Comparison of ENCODE assay signal across 21 cellular contexts in genomic region chr17:2354311-2354710, GRCh38.
"Had no signal": no experiment of that assay in that cellular context is flagged by ENCODE, and none has a peak within 500 bp of the region (broad histone marks: within the 10 kb centered on the region; RNA-seq: fewer than 3 reads in every experiment).

No MANE protein-coding gene starts in this region.

- H3K27me3 ChIP-seq: brain microvascular endothelial cell, foreskin keratinocyte, right atrium auricular region, tibial artery, vagina had no signal

- H3K4me1 ChIP-seq: right atrium auricular region had no signal

- H3K4me3 ChIP-seq: right atrium auricular region, SK-N-MC, skin epidermis, tibial artery, vagina had no signal

- DNase-seq: activated CD4-positive, alpha-beta T cell treated with anti-CD3 and anti-CD28 coated beads, Interleukin-2, amount 50 U/mL, for 4 hours; activated CD4-positive, CD25-positive, alpha-beta regulatory T cell; activated CD8-positive, alpha-beta memory T cell treated with anti-CD3 and anti-CD28 coated beads, Interleukin-2, amount 50 U/mL, for 48 hours; amniotic stem cell; brain microvascular endothelial cell; foreskin keratinocyte; head of caudate nucleus; mesendoderm; nephron progenitor cell; occipital lobe; stimulated activated CD4-positive, alpha-beta T cell treated with anti-CD3 and anti-CD28 coated beads, Interleukin-15, amount 100 ng/mL, for 24 hours; stimulated activated CD4-positive, alpha-beta T cell treated with anti-CD3 and anti-CD28 coated beads, Interleukin-4, amount 100 ng/mL, for 1 hour; stimulated activated naive B cell treated with anti-CD40 and anti-IgM and Interleukin-4, amounts not matched to agents 10 μg/mL and 1 μg/mL and 100 μg/mL, for 72 hours; tibial artery had no signal

- H3K36me3 ChIP-seq: brain microvascular endothelial cell, right atrium auricular region, vagina had no signal

- H3K36me3 Mint-ChIP-seq: immature natural killer cell had no signal

- H3K27me3 Mint-ChIP-seq: progenitor cell of endocrine pancreas; stimulated activated naive B cell treated with anti-CD40 and anti-IgM and Interleukin-4, amounts not matched to agents 10 μg/mL and 1 μg/mL and 100 μg/mL, for 72 hours had no signal

- H3K9me3 ChIP-seq: right atrium auricular region, tibial artery, vagina had no signal

- H3K27ac ChIP-seq: brain microvascular endothelial cell, foreskin keratinocyte, right atrium auricular region, SK-N-MC, tibial artery, vagina had no signal

- H3K27ac Mint-ChIP-seq: nephron progenitor cell; progenitor cell of endocrine pancreas; stimulated activated naive B cell treated with anti-CD40 and anti-IgM and Interleukin-4, amounts not matched to agents 10 μg/mL and 1 μg/mL and 100 μg/mL, for 72 hours had no signal

- H3K4me3 Mint-ChIP-seq: nephron progenitor cell; stimulated activated naive B cell treated with anti-CD40 and anti-IgM and Interleukin-4, amounts not matched to agents 10 μg/mL and 1 μg/mL and 100 μg/mL, for 72 hours had no signal

- ATAC-seq: foreskin keratinocyte had no signal

- H3K9me3 Mint-ChIP-seq: activated T-helper 1 cell treated with anti-CD3 and anti-CD28 coated beads, Interleukin-12 subunit alpha, Interleukin-12 subunit beta, Interleukin-2, Interleukin-4 antibody, amounts not matched to agents 30 ng/mL and 10 ng/mL and 1 ng/mL, durations not matched to agents 14 hours and 24 hours and 36 hours; immature natural killer cell; nephron progenitor cell; stimulated activated naive B cell treated with anti-CD40 and anti-IgM and Interleukin-4, amounts not matched to agents 10 μg/mL and 1 μg/mL and 100 μg/mL, for 72 hours had no signal
